In the genomic region with DNA sequence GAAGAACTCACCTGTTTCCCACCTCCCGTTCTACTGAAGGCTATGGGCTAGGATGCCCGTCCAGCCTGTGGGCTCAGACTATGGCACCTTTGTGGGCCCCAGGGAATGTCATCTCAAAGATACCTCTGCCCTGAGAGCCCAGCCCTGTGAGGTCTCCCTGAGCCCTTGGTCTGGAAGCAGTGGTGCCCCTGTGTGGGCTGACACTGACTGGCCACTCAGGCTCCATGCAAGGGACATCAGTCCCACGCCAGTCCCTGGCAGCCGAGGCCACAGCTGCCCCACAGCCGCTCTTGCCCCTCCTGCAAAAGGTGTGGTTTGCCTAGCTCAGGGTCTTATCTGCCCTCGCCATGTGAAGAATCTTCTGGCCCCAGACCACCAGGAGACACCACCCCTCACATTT, we compare ENCODE assay signal across 16 cellular contexts.
DNase-seq lines count a peak whose midpoint lies in the region; ATAC-seq, FAIRE-seq and TF ChIP-seq lines count a peak whose summit lies in the region.
"Had no signal": no experiment of that assay in that cellular context is flagged by ENCODE, and none has a peak within 500 bp of the region (broad histone marks: within the 10 kb centered on the region; RNA-seq: fewer than 3 reads in every experiment).

No MANE protein-coding gene starts in this region.

- H3K27me3 Mint-ChIP-seq in T-helper 2 cell treated with Interferon-gamma antibody and Interleukin-4, amounts not matched to agents 5 μg/mL and 100 μg/mL, for 36 hours (ENCODE audit: low read depth): no peaks in the 10 kb centered on the region

- no peak for FAIRE-seq in small intestine (lab: Jason Lieb, UNC)
- FAIRE-seq: K562 had no signal

- H3F3A ChIP-seq in Loucy (ENCODE audit: low read depth): peaks cover 10% of the 10 kb centered on the region; the same call in 1 of the 2 replicates

- H3K9ac ChIP-seq in Loucy (ENCODE audit: low read depth, low read length, poor library complexity, severe bottlenecking) (peak overlapping the region; percentile 75), Karpas-422 (ENCODE audit: low read length) (no peak overlapping the region)
- H3K9ac ChIP-seq: SK-N-SH had no signal

- H3K4me1 Mint-ChIP-seq in T-helper 2 cell treated with Interferon-gamma antibody and Interleukin-4, amounts not matched to agents 5 μg/mL and 100 μg/mL, for 36 hours (ENCODE audit: low read depth): peaks cover 76% of the 10 kb centered on the region

- H3K4me2 ChIP-seq in Loucy (ENCODE audit: low read depth, low read length, poor library complexity, severe bottlenecking): peak overlapping the region; percentile 83
- H3K4me2 ChIP-seq in Karpas-422 (ENCODE audit: low read depth, low read length, poor library complexity, severe bottlenecking): no peak overlapping the region
- H3K4me2 ChIP-seq: SK-N-SH had no signal

- H3K9me3 Mint-ChIP-seq in T-helper 2 cell treated with Interferon-gamma antibody and Interleukin-4, amounts not matched to agents 5 μg/mL and 100 μg/mL, for 36 hours: no peaks in the 10 kb centered on the region

- peak overlapping the region; percentile 91 for H3K27ac ChIP-seq in effector memory CD4-positive, alpha-beta T cell (ENCODE audit: insufficient read depth, low read length, poor library complexity, severe bottlenecking)
- H3K27ac ChIP-seq in small intestine (ENCODE audit: low read depth in 1 of 2, low read length in 1 of 2) (peak overlapping the region; percentile 33 to 97), Karpas-422 (ENCODE audit: low read length) (no peak overlapping the region)

- H3K27me3 ChIP-seq in Loucy (ENCODE audit: insufficient read depth, low read length, poor library complexity, severe bottlenecking) (no peaks in the 10 kb centered on the region), small intestine (ENCODE audit: control insufficient read depth in 2 of 2, insufficient read depth in 2 of 2, low read length in 2 of 2) (no peaks in the 10 kb centered on the region), Karpas-422 (ENCODE audit: low read length) (no peaks in the 10 kb centered on the region)
- no peaks in the 10 kb centered on the region for H3K27me3 ChIP-seq in effector memory CD4-positive, alpha-beta T cell (replicated peaks; ENCODE audit: control insufficient read depth, insufficient read depth, low read length, poor library complexity, severe bottlenecking)
- H3K27me3 ChIP-seq: heart left ventricle had no signal

- peak overlapping the region; percentile 96 for H3K27ac Mint-ChIP-seq in T-helper 2 cell treated with Interferon-gamma antibody and Interleukin-4, amounts not matched to agents 5 μg/mL and 100 μg/mL, for 36 hours

- no peak for ATAC-seq in GM21737 (IDR thresholded peaks at IDR 0.05; ENCODE audit: unreplicated experiment)
- ATAC-seq in HG03432 (IDR thresholded peaks at IDR 0.05; ENCODE audit: unreplicated experiment): no peak
- ATAC-seq: heart left ventricle, K562 had no signal

- H3K36me3 ChIP-seq in Loucy (ENCODE audit: insufficient read depth, low read length) (no peaks in the 10 kb centered on the region), small intestine (ENCODE audit: control insufficient read depth in 2 of 2, insufficient read depth in 2 of 2, low read length in 2 of 2) (no peaks in the 10 kb centered on the region), Karpas-422 (ENCODE audit: insufficient read depth, low read length) (no peaks in the 10 kb centered on the region)
- no peaks in the 10 kb centered on the region for H3K36me3 ChIP-seq in effector memory CD4-positive, alpha-beta T cell (ENCODE audit: control insufficient read depth, insufficient read depth, low read length)
- H3K36me3 ChIP-seq: HAP-1, heart left ventricle had no signal

- no peaks in the 10 kb centered on the region for H3K9me3 ChIP-seq in Loucy (ENCODE audit: insufficient read depth, low read depth, low read length)
- no peaks in the 10 kb centered on the region for H3K9me3 ChIP-seq in effector memory CD4-positive, alpha-beta T cell (ENCODE audit: control insufficient read depth, low read length)
- H3K9me3 ChIP-seq in small intestine (ENCODE audit: control insufficient read depth, low read depth): no peaks in the 10 kb centered on the region
- no peaks in the 10 kb centered on the region for H3K9me3 ChIP-seq in Karpas-422 (ENCODE audit: low read length)
- H3K9me3 ChIP-seq: HAP-1, heart left ventricle, SK-N-SH had no signal

- H3K79me2 ChIP-seq in Loucy (ENCODE audit: insufficient read depth, low read length): no peaks in the 10 kb centered on the region
- no peaks in the 10 kb centered on the region for H3K79me2 ChIP-seq in Karpas-422 (ENCODE audit: low read length)

- peak overlapping the region; percentile 84 for H3K4me3 Mint-ChIP-seq in T-helper 2 cell treated with Interferon-gamma antibody and Interleukin-4, amounts not matched to agents 5 μg/mL and 100 μg/mL, for 36 hours

- H4K20me1 ChIP-seq in Loucy (ENCODE audit: insufficient read depth, low read length, poor library complexity, severe bottlenecking) (no peaks in the 10 kb centered on the region), Karpas-422 (ENCODE audit: insufficient read depth, low read depth, low read length) (no peaks in the 10 kb centered on the region)

- DNase-seq in T-helper 2 cell treated with Interferon-gamma antibody and Interleukin-4, amounts not matched to agents 5 μg/mL and 100 μg/mL, for 36 hours (ENCODE audit: low spot score): no peak
- DNase-seq in T-helper 2 cell: no peak
- no peak for DNase-seq in effector memory CD4-positive, alpha-beta T cell
- no peak for DNase-seq in small intestine
- no peak for DNase-seq in Karpas-422
- DNase-seq: 8988T, aorta, heart left ventricle, NCI-H1417 treated with DMSO at 0.1 percent for 48 hours, NCI-H446 treated with DMSO at 0.1 percent for 48 hours, SK-N-SH had no signal

- H2AFZ ChIP-seq in Loucy (ENCODE audit: low read length) (no peak overlapping the region), Karpas-422 (ENCODE audit: low read length) (no peak overlapping the region)

- H3K9me2 ChIP-seq in Loucy (replicated peaks; ENCODE audit: low read depth, low read length) (no peaks in the 10 kb centered on the region), Karpas-422 (replicated peaks; ENCODE audit: insufficient read depth, low read length) (no peaks in the 10 kb centered on the region)
- H3K9me2 ChIP-seq: SK-N-SH had no signal

- H3K4me3 ChIP-seq in Loucy (ENCODE audit: low read length, poor library complexity, severe bottlenecking) (no peak overlapping the region), small intestine (ENCODE audit: low read depth in 1 of 2, low read length in 2 of 2) (no peak overlapping the region), Karpas-422 (ENCODE audit: low read length) (no peak overlapping the region)
- no peak overlapping the region for H3K4me3 ChIP-seq in effector memory CD4-positive, alpha-beta T cell (ENCODE audit: insufficient read depth, low read depth, low read length, poor library complexity, severe bottlenecking)
- H3K4me3 ChIP-seq: HAP-1, heart left ventricle, K562 had no signal

- H3K36me3 Mint-ChIP-seq in T-helper 2 cell treated with Interferon-gamma antibody and Interleukin-4, amounts not matched to agents 5 μg/mL and 100 μg/mL, for 36 hours (ENCODE audit: low read depth): no peaks in the 10 kb centered on the region

- no peak for TF ChIP-seq CTCF in Loucy (conservative IDR thresholded peaks at IDR 0.05; ENCODE audit: low read length)

- H3K4me1 ChIP-seq in Loucy (ENCODE audit: insufficient read depth, low read length, poor library complexity, severe bottlenecking) (peaks cover 40% of the 10 kb centered on the region), small intestine (ENCODE audit: control insufficient read depth in 2 of 2, insufficient read depth in 1 of 2, low read depth in 1 of 2, low read length in 1 of 2) (peaks cover 4 to 7% of the 10 kb centered on the region in 2 donors), Karpas-422 (ENCODE audit: low read length) (peaks cover 26% of the 10 kb centered on the region)
- peaks cover 54% of the 10 kb centered on the region for H3K4me1 ChIP-seq in effector memory CD4-positive, alpha-beta T cell (ENCODE audit: control insufficient read depth, insufficient read depth, low read length, poor library complexity, severe bottlenecking)

- 71 to 90% (median 82%) methylated on average over 6 of the region's 6 CpGs for WGBS in small intestine, 3 donors
